Comparison of ENCODE assay signal across 1 cellular context in the genomic region with DNA sequence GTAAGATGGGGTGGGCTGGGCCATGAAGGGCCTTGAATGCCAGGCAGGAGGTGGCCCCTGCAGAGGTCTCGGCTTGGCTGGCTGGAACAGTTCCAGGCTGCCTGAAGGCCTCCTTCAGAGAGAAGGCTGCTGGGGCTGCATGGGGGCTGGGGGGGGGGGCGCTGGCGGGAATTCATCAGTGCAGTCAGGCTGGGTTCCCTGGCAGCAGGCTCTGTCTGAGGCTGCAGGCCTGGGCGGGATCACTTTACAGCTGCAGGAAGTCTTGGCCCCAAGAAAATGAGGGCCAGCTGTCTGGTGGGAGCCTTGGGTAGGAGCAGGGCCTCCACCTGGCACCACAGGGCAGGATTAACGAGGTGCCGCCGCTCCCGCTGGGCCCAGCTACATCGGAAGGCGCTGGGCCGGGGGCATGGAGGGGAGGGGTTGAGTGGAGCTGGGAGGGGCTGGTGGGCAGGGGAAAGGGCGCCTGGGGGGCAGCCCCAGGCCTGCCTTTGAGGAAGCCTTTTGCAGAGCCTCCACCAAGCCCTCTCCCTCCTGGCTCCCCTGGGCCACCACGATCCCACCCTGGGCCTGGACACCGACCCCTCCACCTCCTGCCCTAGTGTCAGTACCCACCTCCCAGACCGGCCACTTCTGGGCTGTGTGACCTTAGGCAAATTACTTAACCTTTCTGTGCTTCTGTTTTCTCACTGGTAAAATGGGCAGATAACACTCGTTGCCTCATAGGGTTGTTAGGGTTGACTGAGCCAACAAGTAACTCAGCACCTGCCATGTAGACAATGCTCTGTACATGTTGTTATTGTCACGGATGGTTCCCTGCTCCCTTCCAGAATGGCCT.
TF ChIP-seq lines count a peak whose summit lies in the region.

No MANE protein-coding gene starts in this region.

TF ChIP-seq in K562, 482 proteins besides CTCF, POLR2A, EP300 and RAD21:
- TF ChIP-seq ZFP36 (IDR thresholded peaks at IDR 0.05; ENCODE audit: low read depth, low read length, partially characterized antibody) (peak; percentile 54), BCOR (IDR thresholded peaks at IDR 0.05) (peak; percentile 49; the same call in 1 of the 2 replicates), RBM25 (IDR thresholded peaks at IDR 0.05; ENCODE audit: low read depth, low read length, severe bottlenecking) (peak; percentile 14), SMARCA5 (IDR thresholded peaks at IDR 0.05) (peak; percentile 36; the same call in 1 of the 2 replicates)
- TF ChIP-seq, protein P1, sequence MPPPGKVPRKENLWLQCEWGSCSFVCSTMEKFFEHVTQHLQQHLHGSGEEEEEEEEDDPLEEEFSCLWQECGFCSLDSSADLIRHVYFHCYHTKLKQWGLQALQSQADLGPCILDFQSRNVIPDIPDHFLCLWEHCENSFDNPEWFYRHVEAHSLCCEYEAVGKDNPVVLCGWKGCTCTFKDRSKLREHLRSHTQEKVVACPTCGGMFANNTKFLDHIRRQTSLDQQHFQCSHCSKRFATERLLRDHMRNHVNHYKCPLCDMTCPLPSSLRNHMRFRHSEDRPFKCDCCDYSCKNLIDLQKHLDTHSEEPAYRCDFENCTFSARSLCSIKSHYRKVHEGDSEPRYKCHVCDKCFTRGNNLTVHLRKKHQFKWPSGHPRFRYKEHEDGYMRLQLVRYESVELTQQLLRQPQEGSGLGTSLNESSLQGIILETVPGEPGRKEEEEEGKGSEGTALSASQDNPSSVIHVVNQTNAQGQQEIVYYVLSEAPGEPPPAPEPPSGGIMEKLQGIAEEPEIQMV (tag; conservative IDR thresholded peaks at IDR 0.05; ENCODE audit: low read depth) = no peak
TF ChIP-seq in K562: peak in this region for 4.
